19 cellular contexts compared by ENCODE assay signal in genomic region chr2:180676520-180676919, GRCh38.
"Had no signal": no experiment of that assay in that cellular context is flagged by ENCODE, and none has a peak within 500 bp of the region (broad histone marks: within the 10 kb centered on the region; RNA-seq: fewer than 3 reads in every experiment).

No MANE protein-coding gene starts in this region.

- H3K36me3 ChIP-seq: gastrocnemius medialis, left ventricle myocardium inferior, neural progenitor cell, prostate gland, right atrium auricular region, tibial nerve, uterus had no signal

- DNase-seq: activated CD4-positive, alpha-beta memory T cell treated with anti-CD3 and anti-CD28 coated beads for 36 hours; activated CD4-positive, alpha-beta T cell treated with anti-CD3 and anti-CD28 coated beads for 36 hours; activated T-cell treated with anti-CD3 and anti-CD28 coated beads for 4 hours; amniotic stem cell; gastrocnemius medialis; head of caudate nucleus; kidney; left ventricle myocardium inferior; mucosa of descending colon; naive B cell; stimulated activated CD4-positive, alpha-beta T cell treated with anti-CD3 and anti-CD28 coated beads, Interleukin-2, amount 100 ng/mL, for 24 hours; stimulated activated naive CD8-positive, alpha-beta T cell treated with anti-CD3 and anti-CD28 coated beads, Interleukin-15, Interleukin-2, amounts not matched to agents 100 U/mL and 50 U/mL, for 24 hours; substantia nigra; uterus had no signal

- H3K9me3 Mint-ChIP-seq: activated CD4-positive, alpha-beta memory T cell treated with anti-CD3 and anti-CD28 coated beads for 36 hours; naive B cell; neural progenitor cell had no signal

- H3K4me3 Mint-ChIP-seq: activated CD4-positive, alpha-beta memory T cell treated with anti-CD3 and anti-CD28 coated beads for 36 hours; activated CD4-positive, alpha-beta T cell treated with anti-CD3 and anti-CD28 coated beads for 36 hours; activated naive CD8-positive, alpha-beta T cell; naive B cell; neural progenitor cell had no signal

- H3K4me3 ChIP-seq: gastrocnemius medialis, left ventricle myocardium inferior, mucosa of descending colon, neural progenitor cell, prostate gland, right atrium auricular region, tibial nerve, uterus had no signal

- H3K27ac Mint-ChIP-seq: activated CD4-positive, alpha-beta memory T cell treated with anti-CD3 and anti-CD28 coated beads for 36 hours; activated CD4-positive, alpha-beta T cell treated with anti-CD3 and anti-CD28 coated beads for 36 hours; activated naive CD8-positive, alpha-beta T cell; naive B cell; neural progenitor cell had no signal

- H3K27me3 ChIP-seq: gastrocnemius medialis, neural progenitor cell, right atrium auricular region, tibial nerve had no signal

- H3K4me1 Mint-ChIP-seq: activated CD4-positive, alpha-beta T cell treated with anti-CD3 and anti-CD28 coated beads for 36 hours; naive B cell had no signal

- H3K4me1 ChIP-seq: gastrocnemius medialis, left ventricle myocardium inferior, prostate gland, right atrium auricular region, tibial nerve, uterus had no signal

- H3K36me3 Mint-ChIP-seq: activated CD4-positive, alpha-beta memory T cell treated with anti-CD3 and anti-CD28 coated beads for 36 hours; activated naive CD8-positive, alpha-beta T cell; naive B cell; neural progenitor cell had no signal

- H3K27ac ChIP-seq: gastrocnemius medialis, left ventricle myocardium inferior, neural progenitor cell, prostate gland, right atrium auricular region, tibial nerve, uterus had no signal

- H3K9me3 ChIP-seq: gastrocnemius medialis, left ventricle myocardium inferior, mucosa of descending colon, prostate gland, right atrium auricular region, tibial nerve, uterus had no signal

- ATAC-seq: activated CD4-positive, alpha-beta T cell treated with anti-CD3 and anti-CD28 coated beads for 36 hours; gastrocnemius medialis; mucosa of descending colon; stimulated activated naive CD8-positive, alpha-beta T cell treated with anti-CD3 and anti-CD28 coated beads, Interleukin-15, Interleukin-2, amounts not matched to agents 100 U/mL and 50 U/mL, for 24 hours had no signal
